1 cellular context compared by ENCODE assay signal in the genomic region with DNA sequence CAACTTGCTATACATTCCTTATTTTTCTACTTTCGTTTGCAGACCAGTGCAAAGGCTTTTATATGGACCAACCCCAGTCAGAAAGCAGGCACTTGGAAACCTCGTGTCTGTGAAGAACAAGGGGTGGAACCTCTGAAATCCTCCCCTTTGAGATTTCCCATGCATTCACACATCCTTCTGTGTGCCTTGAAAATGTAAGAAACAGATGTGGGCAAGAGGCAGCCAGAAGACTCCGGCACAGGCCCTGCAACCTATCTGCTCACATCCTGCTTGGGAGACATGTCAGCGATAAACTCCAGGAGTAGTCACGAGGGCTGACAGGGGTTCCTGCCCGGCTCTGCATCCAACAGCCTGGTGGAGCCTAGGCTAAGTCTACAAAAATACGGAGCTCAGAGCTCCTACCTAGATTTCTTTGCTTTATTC.
TF ChIP-seq lines count a peak whose summit lies in the region.

No MANE protein-coding gene starts in this region.

TF ChIP-seq in IMR-90, 13 proteins besides CTCF, POLR2A, EP300 and RAD21:
- TF ChIP-seq, protein P1, sequence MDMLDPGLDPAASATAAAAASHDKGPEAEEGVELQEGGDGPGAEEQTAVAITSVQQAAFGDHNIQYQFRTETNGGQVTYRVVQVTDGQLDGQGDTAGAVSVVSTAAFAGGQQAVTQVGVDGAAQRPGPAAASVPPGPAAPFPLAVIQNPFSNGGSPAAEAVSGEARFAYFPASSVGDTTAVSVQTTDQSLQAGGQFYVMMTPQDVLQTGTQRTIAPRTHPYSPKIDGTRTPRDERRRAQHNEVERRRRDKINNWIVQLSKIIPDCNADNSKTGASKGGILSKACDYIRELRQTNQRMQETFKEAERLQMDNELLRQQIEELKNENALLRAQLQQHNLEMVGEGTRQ (IDR thresholded peaks at IDR 0.05; ENCODE audit: low read depth, low read length) = no peak
- no peak for TF ChIP-seq SMC3 (IDR thresholded peaks at IDR 0.05; ENCODE audit: low read depth, low read length)
- TF ChIP-seq FOS (IDR thresholded peaks at IDR 0.05; ENCODE audit: low read depth, low read length) = no peak
- no peak for TF ChIP-seq CEBPB (IDR thresholded peaks at IDR 0.05; ENCODE audit: low read depth, low read length)
TF ChIP-seq in IMR-90: peak in this region for 0.
